ENCODE assay signal across 13 cellular contexts in genomic region chr12:53062011-53062961, GRCh38. TPM values are rescaled to one million over a fixed set of nuclear protein-coding genes. Genes with fewer than 3 reads are reported as not detected.
DNase-seq lines count a peak whose midpoint lies in the region; ATAC-seq, FAIRE-seq and TF ChIP-seq lines count a peak whose summit lies in the region.
"Had no signal": no experiment of that assay in that cellular context is flagged by ENCODE, and none has a peak within 500 bp of the region (broad histone marks: within the 10 kb centered on the region; RNA-seq: fewer than 3 reads in every experiment).

No MANE protein-coding gene starts in this region.

- no peak for TF ChIP-seq EP300 in A549 (IDR thresholded peaks at IDR 0.05)

- H3K9me3 ChIP-seq in A549 (no peaks in the 10 kb centered on the region), Panc1 (ENCODE audit: control insufficient read depth, insufficient read depth, low read depth, low read length) (no peaks in the 10 kb centered on the region), fibroblast of lung (ENCODE audit: control insufficient read depth, insufficient read depth, low read depth, low read length) (no peaks in the 10 kb centered on the region), parathyroid adenoma (ENCODE audit: control insufficient read depth, low read length) (no peaks in the 10 kb centered on the region)
- H3K9me3 ChIP-seq: BLaER1 had no signal

- no TSS peak for BruUV-seq in Panc1 (replicated peaks; lab: Mats Ljungman, UMichigan)

- POLR2A ChIA-PET in A549 (lab: Yijun Ruan, JAX) = interaction anchor here (0.6 to 2.9 kb wide), 7 partner anchors 8 to 36 kb away, joined by 3 to 11 read pairs (median 6); partner anchors contain the start of genes IGFBP6 and SPRYD3
- POLR2A ChIA-PET in Panc1 (lab: Charles Lee) = no interaction called here

- in situ Hi-C loops in Panc1 (cut with HindIII; ENCODE audit: low pct_unique_long_range_greater_than_20kb, low sequenced_read_pairs) = no loop called here

- peak in 1 of 2 experiments; percentile 4; a peak in 2 of 6 replicates for ATAC-seq in A549
- ATAC-seq in Panc1 = no peak
- ATAC-seq in HG03432 (IDR thresholded peaks at IDR 0.05; ENCODE audit: unreplicated experiment) = no peak
- no peak for ATAC-seq in HG02840 (IDR thresholded peaks at IDR 0.05; ENCODE audit: low FRiP score, unreplicated experiment)

- H3K4me1 ChIP-seq in A549 = peaks cover 43% of the 10 kb centered on the region
- peaks cover 13% of the 10 kb centered on the region for H3K4me1 ChIP-seq in Panc1 (ENCODE audit: control insufficient read depth, insufficient read depth, low read length)
- peaks cover 56% of the 10 kb centered on the region for H3K4me1 ChIP-seq in fibroblast of lung (ENCODE audit: control insufficient read depth, extremely low read depth, insufficient read depth, low read length)
- peaks cover 24% of the 10 kb centered on the region for H3K4me1 ChIP-seq in parathyroid adenoma

- peak overlapping the region in 1 of 2 experiments; percentile 66; a peak in 3 of 6 replicates for H3K27ac ChIP-seq in A549
- no peak overlapping the region; the same call in 1 of the 2 replicates for H3K27ac ChIP-seq in Panc1 (ENCODE audit: low read length)
- peak overlapping the region; percentile 24 for H3K27ac ChIP-seq in fibroblast of lung (ENCODE audit: insufficient read depth, low read length)
- H3K27ac ChIP-seq in parathyroid adenoma = peak overlapping the region; percentile 54
- H3K27ac ChIP-seq: BLaER1 had no signal

- H3K9ac ChIP-seq in fibroblast of lung (ENCODE audit: insufficient read depth, low read length) (no peak overlapping the region), parathyroid adenoma (no peak overlapping the region)

- FAIRE-seq in A549 (lab: Jason Lieb, UNC) = no peak
- FAIRE-seq: astrocyte had no signal

- TF ChIP-seq CTCF in A549 (IDR thresholded peaks at IDR 0.05) (peak; percentile 7; the same call in 1 of the 3 replicates), Panc1 (IDR thresholded peaks at IDR 0.05) (peak; percentile 28; the same call in 1 of the 2 replicates), fibroblast of lung (conservative IDR thresholded peaks at IDR 0.05 in 1 of 2, IDR thresholded peaks at IDR 0.05 in 1 of 2; ENCODE audit: low read depth in 1 of 2, low read length in 2 of 2) (no peak), parathyroid adenoma (IDR thresholded peaks at IDR 0.05) (no peak)

- WGBS in A549 (ENCODE audit: missing lambda C conversion rate) = 78% methylated on average over 20 of the region's 20 CpGs

- no peaks in the 10 kb centered on the region for H3K79me2 ChIP-seq in fibroblast of lung (ENCODE audit: control insufficient read depth, insufficient read depth, low read length)
- H3K79me2 ChIP-seq in parathyroid adenoma = no peaks in the 10 kb centered on the region

- intact Hi-C loops in Panc1 (cut with micrococcal nuclease; ENCODE audit: unreplicated experiment) = loop anchor here (10.0 kb wide), 1 partner anchor 93 kb away; no protein-coding TSS in a partner anchor

- CTCF ChIA-PET in A549 (lab: Yijun Ruan, JAX) = interaction anchor here (1.0 to 45.5 kb wide), 13 partner anchors 12 to 182 kb away, joined by 3 to 1424 read pairs (median 5); partner anchors contain the start of genes IGFBP6, SOAT2, SPRYD3 and TNS2
- CTCF ChIA-PET in Panc1 (lab: Charles Lee) = interaction anchor here (0.5 to 1.3 kb wide), 2 partner anchors 14 to 415 kb away, joined by 3 to 5 read pairs; no protein-coding TSS in a partner anchor

- TF ChIP-seq RAD21 in A549 (conservative IDR thresholded peaks at IDR 0.05 in 1 of 2, IDR thresholded peaks at IDR 0.05 in 1 of 2) = no peak; a peak in 1 of 5 replicates

- H3K4me3 ChIP-seq in A549 (no peak overlapping the region), Panc1 (ENCODE audit: low read depth in 2 of 2, low read length in 2 of 2) (no peak overlapping the region), fibroblast of lung (replicated peaks in 1 of 4; ENCODE audit: control extremely low read depth in 1 of 4, insufficient read depth in 1 of 4, low read depth in 3 of 4, low read length in 4 of 4) (no peak overlapping the region), parathyroid adenoma (ENCODE audit: low read depth, low read length) (no peak overlapping the region)
- H3K4me3 ChIP-seq: BLaER1 had no signal

- peak overlapping the region; percentile 56 for H3K4me2 ChIP-seq in A549
- H3K4me2 ChIP-seq in fibroblast of lung (ENCODE audit: extremely low read depth, insufficient read depth, low read length) = no peak overlapping the region
- H3K4me2 ChIP-seq in parathyroid adenoma (ENCODE audit: low read length) = peak overlapping the region; percentile 13
- H3K4me2 ChIP-seq: BLaER1 had no signal

- H3K27me3 ChIP-seq in Panc1 (ENCODE audit: control insufficient read depth, insufficient read depth, low read length) (no peaks in the 10 kb centered on the region), fibroblast of lung (ENCODE audit: control insufficient read depth, insufficient read depth, low read length) (no peaks in the 10 kb centered on the region), parathyroid adenoma (ENCODE audit: control insufficient read depth, insufficient read depth, low read length) (no peaks in the 10 kb centered on the region)
- H3K27me3 ChIP-seq: BLaER1 had no signal

- H3K36me3 ChIP-seq in Panc1 (ENCODE audit: control insufficient read depth, insufficient read depth, low read length) (no peaks in the 10 kb centered on the region; the same call in 1 of the 2 replicates), fibroblast of lung (ENCODE audit: control insufficient read depth, insufficient read depth, low read length) (peaks cover 49% of the 10 kb centered on the region), parathyroid adenoma (ENCODE audit: control insufficient read depth, insufficient read depth, low read length) (no peaks in the 10 kb centered on the region)

- TF ChIP-seq POLR2A in A549 (IDR thresholded peaks at IDR 0.05; ENCODE audit: low read length) = no peak

- no peaks in the 10 kb centered on the region for H4K20me1 ChIP-seq in fibroblast of lung (ENCODE audit: control insufficient read depth, extremely low read depth, insufficient read depth, low read length)
- H4K20me1 ChIP-seq: BLaER1 had no signal

- no peak for DNase-seq in A549 (ENCODE audit: low read depth in 1 of 2, low spot score in 1 of 2)
- no peak for DNase-seq in Panc1 (ENCODE audit: low read depth, low spot score)
- DNase-seq in fibroblast of lung (ENCODE audit: low read depth in 2 of 2) = no peak
- no peak for DNase-seq in stimulated activated CD4-positive, alpha-beta T cell treated with anti-CD3 and anti-CD28 coated beads, Interleukin-1b, Interleukin-23, amount 100 ng/mL, for 48 hours
- no peak for DNase-seq in NOMO-1 treated with dmso at 0.1 percent for 144 hours (lab: John Stamatoyannopoulos, UW; ENCODE audit: unreplicated experiment)
- DNase-seq: stimulated activated CD4-positive, alpha-beta T cell treated with anti-CD3 and anti-CD28 coated beads, Interleukin-4, amount 100 ng/mL, for 1 hour; T-helper 9 cell had no signal

- H2AFZ ChIP-seq in fibroblast of lung (ENCODE audit: low read length) (no peak overlapping the region), parathyroid adenoma (no peak overlapping the region)

RNA-seq across cellular contexts. Expression of gene TNS2, which starts 12.4 kb away (rescaled TPM):
- 11.5 and 12.4 TPM in 2 replicates for polyA plus RNA-seq in A549 (2011; rRNA removed)
- 19.4 and 27.2 TPM in 2 replicates for polyA plus RNA-seq in A549 (2012; cell fraction: cytosol; rRNA removed)
- polyA plus RNA-seq in A549 (2012; cell fraction: nucleus; rRNA removed) = 72.7 and 109 TPM in 2 replicates
- polyA plus RNA-seq in A549 (2017; fragmentation: RNase III; extraction: RNeasy Plus Mini Kit Qiagen cat#74134 plus additional on column Dnase treatment) = 13.5 to 15.8 TPM (median 15.3 TPM) in 3 replicates
- 36.0 and 44.8 TPM in 2 replicates for polyA minus RNA-seq in A549 (2011; rRNA and poly(A)+ RNA removed)
- total RNA-seq in Panc1 (2021; ENCODE audit: unreplicated experiment) = 48.1 TPM
- polyA plus RNA-seq in Panc1 (2012; ENCODE audit: insufficient read length) = 49.1 TPM
- total RNA-seq in fibroblast of lung = 52.4 and 60.6 TPM in 2 replicates
- 35.3 and 45.5 TPM in 2 replicates for polyA plus RNA-seq in fibroblast of lung
- 52.3 and 54.6 TPM in 2 replicates for polyA plus RNA-seq in fibroblast of lung (2012)
- polyA minus RNA-seq in fibroblast of lung (ENCODE audit: low replicate concordance) = 141 and 176 TPM in 2 replicates

RNA-seq across cellular contexts. Expression of gene SPRYD3, which starts 16.9 kb away (rescaled TPM):
- polyA plus RNA-seq in A549 (2011; rRNA removed) (26.8 and 28.1 TPM in 2 replicates), A549 (2017; fragmentation: RNase III; extraction: RNeasy Plus Mini Kit Qiagen cat#74134 plus additional on column Dnase treatment) (16.1 to 18.6 TPM (median 17.3 TPM) in 3 replicates), fibroblast of lung (23.3 and 27.7 TPM in 2 replicates)
- polyA plus RNA-seq in A549 (2012; cell fraction: cytosol; rRNA removed) = 25.8 and 28.2 TPM in 2 replicates
- 28.8 and 33.3 TPM in 2 replicates for polyA plus RNA-seq in A549 (2012; cell fraction: nucleus; rRNA removed)
- polyA minus RNA-seq in A549 (2011; rRNA and poly(A)+ RNA removed) = 47.8 and 49.6 TPM in 2 replicates
- total RNA-seq in Panc1 (2021; ENCODE audit: unreplicated experiment) (25.0 TPM), fibroblast of lung (13.9 and 18.2 TPM in 2 replicates)
- 28.5 TPM for polyA plus RNA-seq in Panc1 (2012; ENCODE audit: insufficient read length)
- 25.7 and 33.1 TPM in 2 replicates for polyA plus RNA-seq in fibroblast of lung (2012)
- 67.2 and 104 TPM in 2 replicates for polyA minus RNA-seq in fibroblast of lung (ENCODE audit: low replicate concordance)

RNA-seq across cellular contexts. Expression of gene IGFBP6, which starts 35.2 kb away (rescaled TPM):
- polyA plus RNA-seq in A549 (2011; rRNA removed) (49.1 and 64.5 TPM in 2 replicates), A549 (2017; fragmentation: RNase III; extraction: RNeasy Plus Mini Kit Qiagen cat#74134 plus additional on column Dnase treatment) (128 to 155 TPM (median 128 TPM) in 3 replicates), fibroblast of lung (229 and 274 TPM in 2 replicates)
- 173 and 192 TPM in 2 replicates for polyA plus RNA-seq in A549 (2012; cell fraction: cytosol; rRNA removed)
- polyA plus RNA-seq in A549 (2012; cell fraction: nucleus; rRNA removed) = 121 and 142 TPM in 2 replicates
- 51.3 and 54.2 TPM in 2 replicates for polyA minus RNA-seq in A549 (2011; rRNA and poly(A)+ RNA removed)
- total RNA-seq in Panc1 (2021; ENCODE audit: unreplicated experiment) (4.7 TPM), fibroblast of lung (592 and 973 TPM in 2 replicates)
- polyA plus RNA-seq in Panc1 (2012; ENCODE audit: insufficient read length) = 3.7 TPM
- polyA plus RNA-seq in fibroblast of lung (2012) = 532 and 589 TPM in 2 replicates
- polyA minus RNA-seq in fibroblast of lung (ENCODE audit: low replicate concordance) = 359 and 701 TPM in 2 replicates
- polyA plus RNA-seq: neural cell had no signal

RNA-seq across cellular contexts. Expression of gene SOAT2, which starts 41.0 kb away (rescaled TPM):
- 0.12 and 0.14 TPM in 2 replicates for polyA plus RNA-seq in A549 (2011; rRNA removed)
- polyA plus RNA-seq in A549 (2012; cell fraction: cytosol; rRNA removed) = 0.46 and 0.56 TPM in 2 replicates
- polyA plus RNA-seq in A549 (2012; cell fraction: nucleus; rRNA removed) = 1.9 TPM in 2 replicates
- polyA plus RNA-seq in A549 (2017; fragmentation: RNase III; extraction: RNeasy Plus Mini Kit Qiagen cat#74134 plus additional on column Dnase treatment) = 0.09 to 0.21 TPM (median 0.16 TPM) in 3 replicates
- polyA minus RNA-seq in A549 (2011; rRNA and poly(A)+ RNA removed) = 0.12 and 0.19 TPM in 2 replicates
- not detected for total RNA-seq in Panc1 (2021; ENCODE audit: unreplicated experiment)
- not detected for polyA plus RNA-seq in Panc1 (2012; ENCODE audit: insufficient read length)
- total RNA-seq in fibroblast of lung = under 0.01 TPM in 1 of 2 replicates, not detected in the other
- polyA plus RNA-seq in fibroblast of lung = 0.12 TPM in 1 of 2 replicates, not detected in the other
- polyA plus RNA-seq in fibroblast of lung (2012) = 0.06 and 0.31 TPM in 2 replicates
- polyA minus RNA-seq in fibroblast of lung (ENCODE audit: low replicate concordance) = 1.7 TPM in 1 of 2 replicates, not detected in the other
- total RNA-seq: astrocyte had no signal
- polyA plus RNA-seq: neural cell had no signal

RNA-seq across cellular contexts. Expression of gene EIF4B, which starts 56.0 kb away (rescaled TPM):
- 577 and 650 TPM in 2 replicates for polyA plus RNA-seq in A549 (2011; rRNA removed)
- 209 and 256 TPM in 2 replicates for polyA plus RNA-seq in A549 (2012; cell fraction: cytosol; rRNA removed)
- 167 and 231 TPM in 2 replicates for polyA plus RNA-seq in A549 (2012; cell fraction: nucleus; rRNA removed)
- 363 to 377 TPM (median 375 TPM) in 3 replicates for polyA plus RNA-seq in A549 (2017; fragmentation: RNase III; extraction: RNeasy Plus Mini Kit Qiagen cat#74134 plus additional on column Dnase treatment)
- polyA minus RNA-seq in A549 (2011; rRNA and poly(A)+ RNA removed) = 707 and 843 TPM in 2 replicates
- 351 TPM for total RNA-seq in Panc1 (2021; ENCODE audit: unreplicated experiment)
- polyA plus RNA-seq in Panc1 (2012; ENCODE audit: insufficient read length) = 242 TPM
- total RNA-seq in fibroblast of lung = 1,180 and 1,819 TPM in 2 replicates
- polyA plus RNA-seq in fibroblast of lung = 380 and 466 TPM in 2 replicates
- 255 and 359 TPM in 2 replicates for polyA plus RNA-seq in fibroblast of lung (2012)
- polyA minus RNA-seq in fibroblast of lung (ENCODE audit: low replicate concordance) = 698 and 797 TPM in 2 replicates

Comparison
In these comparisons a context has a peak if more than half of its experiments do, and no peak if none do; other contexts are left out.
1. CTCF ChIP-seq: peak in A549 (single experiment) and Panc1 (single experiment); none in fibroblast of lung (0 of 2) and parathyroid adenoma (single experiment).
2. RNA of gene IGFBP6, which starts 35.2 kb away (total RNA-seq): 592 to 973 TPM in fibroblast of lung; 4.7 TPM in Panc1 (single experiment); every median in the first group is over 100 times any median in the second.